In genomic region chr22:37982151-37982838, GRCh38 we compare ENCODE assay signal across 1 cellular context.
TF ChIP-seq lines count a peak whose summit lies in the region.

No MANE protein-coding gene starts in this region.

TF ChIP-seq in H1, 55 proteins besides CTCF, POLR2A, EP300 and RAD21:
- no peak for TF ChIP-seq CTBP2 (IDR thresholded peaks at IDR 0.05; ENCODE audit: borderline replicate concordance, insufficient read depth, insufficient read length, low read length)
